Comparison of ENCODE assay signal across 1 cellular context in the genomic region with DNA sequence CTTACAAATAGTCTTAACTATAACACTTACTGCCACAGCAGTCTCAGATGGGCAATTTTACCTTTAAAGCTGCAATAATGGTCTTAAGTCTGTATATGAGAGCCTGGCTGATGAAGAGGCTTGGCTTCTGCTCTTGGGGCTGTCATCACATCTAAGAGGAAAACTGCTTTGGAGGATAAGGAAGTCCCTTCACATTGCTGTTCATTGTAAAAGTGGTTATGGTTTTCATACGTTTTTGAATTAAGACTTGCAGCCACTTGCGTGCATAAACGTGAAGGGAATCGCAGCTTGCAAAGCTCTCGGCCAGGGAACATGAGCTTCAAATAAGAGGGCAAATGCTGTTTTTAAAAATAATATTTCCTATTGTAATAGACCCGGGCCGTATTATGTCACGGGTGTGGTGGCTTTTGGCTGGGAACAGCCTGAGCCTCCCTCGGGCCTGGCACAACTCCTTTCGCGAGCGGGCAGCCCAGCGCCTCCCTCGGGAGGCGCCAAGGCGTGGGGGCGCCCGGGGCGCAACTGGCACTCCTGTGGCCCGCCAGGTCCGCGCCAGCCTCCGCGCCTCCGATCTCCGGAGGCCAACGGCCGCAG.
TF ChIP-seq lines count a peak whose summit lies in the region.

No MANE protein-coding gene starts in this region.

TF ChIP-seq in HepG2, 621 proteins besides CTCF, POLR2A, EP300 and RAD21:
- no peak for TF ChIP-seq SP5 (CRISPR knock-in tag; IDR thresholded peaks at IDR 0.05; ENCODE audit: borderline replicate concordance, low read depth)
- TF ChIP-seq KDM5A (IDR thresholded peaks at IDR 0.05; ENCODE audit: borderline replicate concordance, low read length), result 0 out of 2 replicates have a peak, but pooled peaks have one; percentile 7
- 0 out of 2 replicates have a peak, but pooled peaks have one; percentile 22 for TF ChIP-seq SP4 (CRISPR knock-in tag; IDR thresholded peaks at IDR 0.05)
- TF ChIP-seq TEAD3 (CRISPR knock-in tag; optimal IDR thresholded peaks at IDR 0.05; ENCODE audit: borderline replicate concordance), result no peak
- TF ChIP-seq ZFP36L1 (CRISPR knock-in tag; IDR thresholded peaks at IDR 0.05), result no peak
- TF ChIP-seq ZNF430 (CRISPR knock-in tag; IDR thresholded peaks at IDR 0.05), result peak; percentile 1; the same call in 1 of the 2 replicates
- TF ChIP-seq POLR2G (IDR thresholded peaks at IDR 0.05; ENCODE audit: low read depth, low read length), result peak; percentile 45; the same call in 1 of the 2 replicates
- TF ChIP-seq AGO2 (optimal IDR thresholded peaks at IDR 0.05; ENCODE audit: low read depth, low read length), result peak; percentile 72
- TF ChIP-seq GLMP (CRISPR knock-in tag; IDR thresholded peaks at IDR 0.05; ENCODE audit: borderline replicate concordance), result no peak
- no peak for TF ChIP-seq E2F5 (CRISPR knock-in tag; conservative IDR thresholded peaks at IDR 0.05)
- TF ChIP-seq HNRNPLL (IDR thresholded peaks at IDR 0.05; ENCODE audit: low read depth, low read length, poor library complexity, severe bottlenecking), result peak; percentile 76
- no peak for TF ChIP-seq ZNF441 (CRISPR knock-in tag; IDR thresholded peaks at IDR 0.05; ENCODE audit: borderline replicate concordance)
- no peak for TF ChIP-seq ATF1 (CRISPR knock-in tag; IDR thresholded peaks at IDR 0.05)
- TF ChIP-seq GABPB1 (CRISPR knock-in tag; IDR thresholded peaks at IDR 0.05), result 0 out of 2 replicates have a peak, but pooled peaks have one; percentile 48
- peak; percentile 0; the same call in 1 of the 3 replicates for TF ChIP-seq MXI1 (IDR thresholded peaks at IDR 0.05; ENCODE audit: borderline replicate concordance, low read depth, low read length)
- TF ChIP-seq KLF6 (CRISPR knock-in tag; IDR thresholded peaks at IDR 0.05), result no peak
- TF ChIP-seq ZNF768 (CRISPR knock-in tag; IDR thresholded peaks at IDR 0.05), result no peak
- TF ChIP-seq HMG20B (CRISPR knock-in tag; conservative IDR thresholded peaks at IDR 0.05), result no peak
- 0 out of 2 replicates have a peak, but pooled peaks have one; percentile 4 for TF ChIP-seq YEATS2 (CRISPR knock-in tag; IDR thresholded peaks at IDR 0.05; ENCODE audit: borderline replicate concordance)
- 0 out of 2 replicates have a peak, but pooled peaks have one; percentile 4 for TF ChIP-seq HOXA9 (CRISPR knock-in tag; IDR thresholded peaks at IDR 0.05; ENCODE audit: borderline replicate concordance)
- no peak for TF ChIP-seq ZNF34 (CRISPR knock-in tag; IDR thresholded peaks at IDR 0.05; ENCODE audit: borderline replicate concordance)
- TF ChIP-seq ZNF761 (CRISPR knock-in tag; conservative IDR thresholded peaks at IDR 0.05), result no peak
- TF ChIP-seq SOX13 (IDR thresholded peaks at IDR 0.05), result no peak
- peak in 1 of 2 experiments; percentile 3; a peak in 1 of 4 replicates for TF ChIP-seq SOX13 (CRISPR knock-in tag; conservative IDR thresholded peaks at IDR 0.05 in 1 of 2, IDR thresholded peaks at IDR 0.05 in 1 of 2)
- TF ChIP-seq, protein P1, sequence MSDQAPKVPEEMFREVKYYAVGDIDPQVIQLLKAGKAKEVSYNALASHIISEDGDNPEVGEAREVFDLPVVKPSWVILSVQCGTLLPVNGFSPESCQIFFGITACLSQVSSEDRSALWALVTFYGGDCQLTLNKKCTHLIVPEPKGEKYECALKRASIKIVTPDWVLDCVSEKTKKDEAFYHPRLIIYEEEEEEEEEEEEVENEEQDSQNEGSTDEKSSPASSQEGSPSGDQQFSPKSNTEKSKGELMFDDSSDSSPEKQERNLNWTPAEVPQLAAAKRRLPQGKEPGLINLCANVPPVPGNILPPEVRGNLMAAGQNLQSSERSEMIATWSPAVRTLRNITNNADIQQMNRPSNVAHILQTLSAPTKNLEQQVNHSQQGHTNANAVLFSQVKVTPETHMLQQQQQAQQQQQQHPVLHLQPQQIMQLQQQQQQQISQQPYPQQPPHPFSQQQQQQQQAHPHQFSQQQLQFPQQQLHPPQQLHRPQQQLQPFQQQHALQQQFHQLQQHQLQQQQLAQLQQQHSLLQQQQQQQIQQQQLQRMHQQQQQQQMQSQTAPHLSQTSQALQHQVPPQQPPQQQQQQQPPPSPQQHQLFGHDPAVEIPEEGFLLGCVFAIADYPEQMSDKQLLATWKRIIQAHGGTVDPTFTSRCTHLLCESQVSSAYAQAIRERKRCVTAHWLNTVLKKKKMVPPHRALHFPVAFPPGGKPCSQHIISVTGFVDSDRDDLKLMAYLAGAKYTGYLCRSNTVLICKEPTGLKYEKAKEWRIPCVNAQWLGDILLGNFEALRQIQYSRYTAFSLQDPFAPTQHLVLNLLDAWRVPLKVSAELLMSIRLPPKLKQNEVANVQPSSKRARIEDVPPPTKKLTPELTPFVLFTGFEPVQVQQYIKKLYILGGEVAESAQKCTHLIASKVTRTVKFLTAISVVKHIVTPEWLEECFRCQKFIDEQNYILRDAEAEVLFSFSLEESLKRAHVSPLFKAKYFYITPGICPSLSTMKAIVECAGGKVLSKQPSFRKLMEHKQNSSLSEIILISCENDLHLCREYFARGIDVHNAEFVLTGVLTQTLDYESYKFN (CRISPR knock-in tag; conservative IDR thresholded peaks at IDR 0.05), result peak; percentile 24; the same call in 1 of the 2 replicates
- TF ChIP-seq, protein P2, sequence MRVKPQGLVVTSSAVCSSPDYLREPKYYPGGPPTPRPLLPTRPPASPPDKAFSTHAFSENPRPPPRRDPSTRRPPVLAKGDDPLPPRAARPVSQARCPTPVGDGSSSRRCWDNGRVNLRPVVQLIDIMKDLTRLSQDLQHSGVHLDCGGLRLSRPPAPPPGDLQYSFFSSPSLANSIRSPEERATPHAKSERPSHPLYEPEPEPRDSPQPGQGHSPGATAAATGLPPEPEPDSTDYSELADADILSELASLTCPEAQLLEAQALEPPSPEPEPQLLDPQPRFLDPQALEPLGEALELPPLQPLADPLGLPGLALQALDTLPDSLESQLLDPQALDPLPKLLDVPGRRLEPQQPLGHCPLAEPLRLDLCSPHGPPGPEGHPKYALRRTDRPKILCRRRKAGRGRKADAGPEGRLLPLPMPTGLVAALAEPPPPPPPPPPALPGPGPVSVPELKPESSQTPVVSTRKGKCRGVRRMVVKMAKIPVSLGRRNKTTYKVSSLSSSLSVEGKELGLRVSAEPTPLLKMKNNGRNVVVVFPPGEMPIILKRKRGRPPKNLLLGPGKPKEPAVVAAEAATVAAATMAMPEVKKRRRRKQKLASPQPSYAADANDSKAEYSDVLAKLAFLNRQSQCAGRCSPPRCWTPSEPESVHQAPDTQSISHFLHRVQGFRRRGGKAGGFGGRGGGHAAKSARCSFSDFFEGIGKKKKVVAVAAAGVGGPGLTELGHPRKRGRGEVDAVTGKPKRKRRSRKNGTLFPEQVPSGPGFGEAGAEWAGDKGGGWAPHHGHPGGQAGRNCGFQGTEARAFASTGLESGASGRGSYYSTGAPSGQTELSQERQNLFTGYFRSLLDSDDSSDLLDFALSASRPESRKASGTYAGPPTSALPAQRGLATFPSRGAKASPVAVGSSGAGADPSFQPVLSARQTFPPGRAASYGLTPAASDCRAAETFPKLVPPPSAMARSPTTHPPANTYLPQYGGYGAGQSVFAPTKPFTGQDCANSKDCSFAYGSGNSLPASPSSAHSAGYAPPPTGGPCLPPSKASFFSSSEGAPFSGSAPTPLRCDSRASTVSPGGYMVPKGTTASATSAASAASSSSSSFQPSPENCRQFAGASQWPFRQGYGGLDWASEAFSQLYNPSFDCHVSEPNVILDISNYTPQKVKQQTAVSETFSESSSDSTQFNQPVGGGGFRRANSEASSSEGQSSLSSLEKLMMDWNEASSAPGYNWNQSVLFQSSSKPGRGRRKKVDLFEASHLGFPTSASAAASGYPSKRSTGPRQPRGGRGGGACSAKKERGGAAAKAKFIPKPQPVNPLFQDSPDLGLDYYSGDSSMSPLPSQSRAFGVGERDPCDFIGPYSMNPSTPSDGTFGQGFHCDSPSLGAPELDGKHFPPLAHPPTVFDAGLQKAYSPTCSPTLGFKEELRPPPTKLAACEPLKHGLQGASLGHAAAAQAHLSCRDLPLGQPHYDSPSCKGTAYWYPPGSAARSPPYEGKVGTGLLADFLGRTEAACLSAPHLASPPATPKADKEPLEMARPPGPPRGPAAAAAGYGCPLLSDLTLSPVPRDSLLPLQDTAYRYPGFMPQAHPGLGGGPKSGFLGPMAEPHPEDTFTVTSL (CRISPR knock-in tag; IDR thresholded peaks at IDR 0.05; ENCODE audit: borderline replicate concordance), result 0 out of 2 replicates have a peak, but pooled peaks have one; percentile 21
- no peak for TF ChIP-seq MTERF4 (CRISPR knock-in tag; IDR thresholded peaks at IDR 0.05)
- peak; percentile 72; the same call in 1 of the 2 replicates for TF ChIP-seq ZC3H4 (CRISPR knock-in tag; IDR thresholded peaks at IDR 0.05; ENCODE audit: borderline replicate concordance)
- TF ChIP-seq KDM1A (CRISPR knock-in tag; IDR thresholded peaks at IDR 0.05), result no peak
- TF ChIP-seq RBM39 (IDR thresholded peaks at IDR 0.05; ENCODE audit: low read depth, low read length, poor library complexity, severe bottlenecking), result peak; percentile 5
